ENCODE assay signal across 1 cellular context in genomic region chr20:51738261-51738660, GRCh38.
TF ChIP-seq lines count a peak whose summit lies in the region.
"Not testable (repeated sequence)": the region's sequence is repeated elsewhere in the genome, so short reads cannot be mapped to it uniquely, and the experiment has no call there.

No MANE protein-coding gene starts in this region.

TF ChIP-seq in HepG2, 621 proteins besides CTCF, POLR2A, EP300 and RAD21:
- TF ChIP-seq ZBTB40, LCORL (IDR thresholded peaks at IDR 0.05): not testable (repeated sequence)
- TF ChIP-seq ZBTB40 (CRISPR knock-in tag; IDR thresholded peaks at IDR 0.05), result 0 out of 2 replicates have a peak, but pooled peaks have one; percentile 6
- 0 out of 2 replicates have a peak, but pooled peaks have one; percentile 28 for TF ChIP-seq LCORL (CRISPR knock-in tag; IDR thresholded peaks at IDR 0.05)
